In the genomic region with DNA sequence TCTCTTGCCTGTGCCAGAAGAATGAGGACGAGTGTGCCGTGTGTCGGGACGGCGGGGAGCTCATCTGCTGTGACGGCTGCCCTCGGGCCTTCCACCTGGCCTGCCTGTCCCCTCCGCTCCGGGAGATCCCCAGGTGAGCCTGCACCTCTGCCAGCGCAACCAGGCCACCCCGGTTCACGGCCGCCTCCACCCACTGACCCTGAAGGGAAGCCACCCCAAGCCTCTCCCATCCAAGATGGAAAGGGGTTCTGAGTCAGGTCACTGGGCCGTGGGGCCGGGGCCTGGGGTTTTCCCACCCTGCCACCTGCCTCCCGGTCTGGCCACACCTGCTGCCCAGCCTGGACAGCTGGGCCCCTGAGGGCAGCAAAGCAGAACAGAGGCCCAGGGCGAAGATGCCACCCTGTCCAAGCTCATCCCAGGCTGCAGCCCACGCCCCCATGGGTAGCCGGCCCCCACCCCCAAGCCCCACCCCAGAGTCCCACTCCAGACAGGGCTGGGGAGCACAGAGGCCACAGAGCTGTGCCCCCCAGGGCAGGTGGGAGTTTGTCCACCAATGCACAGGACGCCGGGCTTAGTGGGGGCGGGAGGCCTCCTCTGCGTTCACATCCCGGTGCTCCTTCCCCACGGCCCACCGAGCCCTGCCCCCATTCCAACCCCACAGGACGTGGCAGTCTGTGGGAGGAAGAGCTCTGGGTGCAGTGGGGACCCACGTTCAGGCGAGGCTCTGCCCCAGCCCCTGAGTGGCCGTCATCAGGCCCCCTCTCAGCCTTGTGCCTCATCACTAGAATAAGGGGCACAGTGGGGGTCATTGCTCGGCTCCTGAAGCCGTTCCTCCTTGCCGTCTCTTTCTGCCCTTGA, we compare ENCODE assay signal across 35 cellular contexts. TPM values are rescaled to one million over a fixed set of nuclear protein-coding genes. Genes with fewer than 3 reads are reported as not detected.
"Had no signal": no experiment of that assay in that cellular context is flagged by ENCODE, and none has a peak within 500 bp of the region (broad histone marks: within the 10 kb centered on the region; RNA-seq: fewer than 3 reads in every experiment).

No MANE protein-coding gene starts in this region.

- H3K4me3 ChIP-seq: ascending aorta, cardiac muscle cell, coronary artery, dorsolateral prefrontal cortex, gastroesophageal sphincter, lower lobe of right lung, neural progenitor cell, right lobe of liver, stomach, thyroid gland, upper lobe of left lung, vagina had no signal

- H2AFZ ChIP-seq: neural progenitor cell had no signal

- H3K27me3 ChIP-seq: ascending aorta, right lobe of liver, thyroid gland, vagina had no signal

- H3K4me1 Mint-ChIP-seq: brain, immature natural killer cell, neural progenitor cell had no signal

- H3K4me2 ChIP-seq: neural progenitor cell had no signal

- DNase-seq: activated CD4-positive, alpha-beta T cell treated with anti-CD3 and anti-CD28 coated beads for 4 hours; activated CD4-positive, alpha-beta T cell treated with anti-CD3 and anti-CD28 coated beads, Interleukin-2, amount 50 U/mL, for 4 hours; activated effector memory CD4-positive, alpha-beta T cell treated with Interleukin-2 at 50 U/mL for 16 hours; activated naive CD4-positive, alpha-beta T cell treated with Interleukin-2 at 50 U/mL for 16 hours; activated naive CD8-positive, alpha-beta T cell treated with anti-CD3 and anti-CD28 coated beads, Interleukin-2, amount 10 ng/mL, durations not matched to agents 7 days and 5 days; activated T-cell treated with anti-CD3 and anti-CD28 coated beads for 4 hours; activated T-cell treated with anti-CD3 and anti-CD28 coated beads, Interleukin-2, amount 50 U/mL, for 72 hours; cerebellar nuclear complex; dorsolateral prefrontal cortex; effector memory CD8-positive, alpha-beta T cell; erythroblast; head of caudate nucleus; hypothalamus; immature natural killer cell; lower lobe of right lung; mesenchymal stem cell; natural killer cell; stimulated activated CD4-positive, alpha-beta T cell treated with anti-CD3 and anti-CD28 coated beads, Interleukin-12 subunit alpha, Interleukin-12 subunit beta, amount 100 ng/mL, for 4 hours; stimulated activated CD4-positive, alpha-beta T cell treated with anti-CD3 and anti-CD28 coated beads, Interleukin-4, amount 100 ng/mL, for 1 hour; stomach; thyroid gland had no signal

- H3K9ac ChIP-seq: neural progenitor cell had no signal

- H3K27ac ChIP-seq: ascending aorta, cardiac muscle cell, coronary artery, dorsolateral prefrontal cortex, gastroesophageal sphincter, lower lobe of right lung, neural progenitor cell, right lobe of liver, stomach, thyroid gland, upper lobe of left lung, vagina had no signal

- H3K9me3 ChIP-seq: ascending aorta, gastroesophageal sphincter, lower lobe of right lung, right lobe of liver, stomach, thyroid gland, upper lobe of left lung, vagina had no signal

- H3K4me3 Mint-ChIP-seq: activated naive CD8-positive, alpha-beta T cell treated with anti-CD3 and anti-CD28 coated beads, Interleukin-2, amount 10 ng/mL, durations not matched to agents 7 days and 5 days; activated T-cell treated with anti-CD3 and anti-CD28 coated beads, Interleukin-2, amount 50 U/mL, for 72 hours; brain; effector memory CD8-positive, alpha-beta T cell; immature natural killer cell; natural killer cell; neural progenitor cell; stimulated activated memory B cell treated with anti-CD40 and anti-IgM and Interleukin-4, amounts not matched to agents 10 μg/mL and 1 μg/mL and 100 μg/mL, for 72 hours had no signal

- H3K27ac Mint-ChIP-seq: activated naive CD8-positive, alpha-beta T cell treated with anti-CD3 and anti-CD28 coated beads, Interleukin-2, amount 10 ng/mL, durations not matched to agents 7 days and 5 days; activated T-cell treated with anti-CD3 and anti-CD28 coated beads, Interleukin-2, amount 50 U/mL, for 72 hours; brain; effector memory CD8-positive, alpha-beta T cell; immature natural killer cell; natural killer cell; neural progenitor cell; stimulated activated memory B cell treated with anti-CD40 and anti-IgM and Interleukin-4, amounts not matched to agents 10 μg/mL and 1 μg/mL and 100 μg/mL, for 72 hours had no signal

- H3K9me3 Mint-ChIP-seq: activated naive CD8-positive, alpha-beta T cell treated with anti-CD3 and anti-CD28 coated beads, Interleukin-2, amount 10 ng/mL, durations not matched to agents 7 days and 5 days; activated T-cell treated with anti-CD3 and anti-CD28 coated beads, Interleukin-2, amount 50 U/mL, for 72 hours; effector memory CD8-positive, alpha-beta T cell; natural killer cell; neural progenitor cell; stimulated activated memory B cell treated with anti-CD40 and anti-IgM and Interleukin-4, amounts not matched to agents 10 μg/mL and 1 μg/mL and 100 μg/mL, for 72 hours had no signal

- H3K4me1 ChIP-seq: neural progenitor cell, right lobe of liver had no signal

- ATAC-seq: activated T-cell treated with anti-CD3 and anti-CD28 coated beads, Interleukin-2, amount 50 U/mL, for 72 hours; effector memory CD8-positive, alpha-beta T cell; gastroesophageal sphincter; lower lobe of right lung; natural killer cell; stimulated activated memory B cell treated with anti-CD40 and anti-IgM and Interleukin-4, amounts not matched to agents 10 μg/mL and 1 μg/mL and 100 μg/mL, for 72 hours had no signal

- H3K36me3 ChIP-seq: ascending aorta, cardiac muscle cell, gastroesophageal sphincter, lower lobe of right lung, neural progenitor cell, right lobe of liver, stomach, thyroid gland, upper lobe of left lung, vagina had no signal

RNA-seq across cellular contexts. Expression of gene AIRE, which starts 5.6 kb away (rescaled TPM):
- total RNA-seq: activated naive CD8-positive, alpha-beta T cell treated with anti-CD3 and anti-CD28 coated beads, Interleukin-2, amount 10 ng/mL, durations not matched to agents 7 days and 5 days; activated T-cell treated with anti-CD3 and anti-CD28 coated beads, Interleukin-2, amount 50 U/mL, for 72 hours; gastroesophageal sphincter; left lobe of liver; lower lobe of right lung; natural killer cell; right lobe of liver; skeletal muscle tissue; upper lobe of left lung had no signal
- polyA plus RNA-seq: cardiac muscle cell, immature natural killer cell, stomach had no signal

RNA-seq across cellular contexts. Expression of gene DNMT3L, which starts 29.6 kb away (rescaled TPM):
- total RNA-seq: activated naive CD8-positive, alpha-beta T cell treated with anti-CD3 and anti-CD28 coated beads, Interleukin-2, amount 10 ng/mL, durations not matched to agents 7 days and 5 days; activated T-cell treated with anti-CD3 and anti-CD28 coated beads, Interleukin-2, amount 50 U/mL, for 72 hours; ascending aorta; cardiac muscle cell; dorsolateral prefrontal cortex; gastroesophageal sphincter; kidney epithelial cell; lower lobe of right lung; natural killer cell; omental fat pad; skeletal muscle tissue; stomach; thyroid gland; upper lobe of left lung; vagina had no signal
- polyA plus RNA-seq: cardiac muscle cell, immature natural killer cell, stomach had no signal

RNA-seq across cellular contexts. Expression of gene ICOSLG, which starts 50.6 kb away (rescaled TPM):
- total RNA-seq: ascending aorta had no signal
- polyA plus RNA-seq: cardiac muscle cell, immature natural killer cell had no signal
